10 cellular contexts compared by ENCODE assay signal in the genomic region with DNA sequence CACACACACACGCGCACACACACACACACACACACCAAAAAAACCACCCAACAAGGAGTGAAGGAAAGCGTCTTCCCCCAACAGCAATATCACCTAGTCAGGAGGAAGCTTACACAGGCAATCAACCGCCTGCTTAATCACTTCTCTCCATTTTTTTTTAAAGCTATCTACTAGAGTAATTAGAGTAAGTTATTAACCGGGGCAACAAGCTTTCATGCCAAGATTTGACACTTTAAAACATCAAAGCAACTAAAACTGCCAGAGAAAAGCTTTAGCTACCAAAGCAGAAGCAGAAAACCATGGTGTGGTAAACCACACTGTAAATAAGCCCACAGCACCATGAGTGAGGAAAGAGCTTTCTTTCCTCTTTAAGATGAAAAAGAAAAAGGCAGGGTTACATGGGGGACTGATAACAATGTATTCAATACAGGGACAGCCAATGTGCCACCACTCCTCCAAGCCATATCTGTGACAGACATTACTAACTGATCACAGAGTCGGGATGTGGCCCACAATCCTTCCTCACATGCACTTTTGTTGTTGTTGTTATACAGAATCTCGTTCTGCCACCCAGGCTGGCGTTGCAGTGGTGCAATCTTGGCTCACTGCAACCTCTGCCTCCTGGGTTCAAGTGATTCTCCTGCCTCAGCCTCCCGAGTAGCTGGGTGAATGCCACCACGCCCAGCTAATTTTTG.
DNase-seq lines count a peak whose midpoint lies in the region; ATAC-seq, FAIRE-seq and TF ChIP-seq lines count a peak whose summit lies in the region.
"Had no signal": no experiment of that assay in that cellular context is flagged by ENCODE, and none has a peak within 500 bp of the region (broad histone marks: within the 10 kb centered on the region; RNA-seq: fewer than 3 reads in every experiment).

No MANE protein-coding gene starts in this region.

- TF ChIP-seq CTCF in chondrocyte (IDR thresholded peaks at IDR 0.05) = no peak

- peak overlapping the region; percentile 13 for H3K27ac Mint-ChIP-seq in chondrocyte (ENCODE audit: unreplicated experiment)

- no peaks in the 10 kb centered on the region for H3K9me3 Mint-ChIP-seq in chondrocyte (ENCODE audit: low read depth)

- H3K4me3 Mint-ChIP-seq in chondrocyte (ENCODE audit: unreplicated experiment) = no peak overlapping the region

- peaks cover 27% of the 10 kb centered on the region for H3K4me1 Mint-ChIP-seq in chondrocyte (ENCODE audit: low read depth)

- H3K36me3 Mint-ChIP-seq in chondrocyte (ENCODE audit: low read depth) = no peaks in the 10 kb centered on the region

- DNase-seq in NCI-H1105 treated with DMSO at 0.1 percent for 48 hours (lab: John Stamatoyannopoulos, UW) (peak; percentile 62), NCI-H1105 (lab: John Stamatoyannopoulos, UW) (no peak), MV-4-11 (lab: John Stamatoyannopoulos, UW) (peak; percentile 94), chondrocyte (ENCODE audit: low spot score) (no peak), smooth muscle cell of the brain vasculature (ENCODE audit: low read depth, low spot score) (peak; percentile 4), T-helper 9 cell (no peak), GM12892 (ENCODE audit: insufficient read length) (no peak)
- DNase-seq: left cardiac atrium had no signal

- FAIRE-seq in GM12892 (lab: Jason Lieb, UNC) = no peak
- FAIRE-seq: A204.1 had no signal

- no peak for TF ChIP-seq POLR2A in GM12892 (IDR thresholded peaks at IDR 0.05; ENCODE audit: low read depth, low read length)

- no peaks in the 10 kb centered on the region for H3K27me3 Mint-ChIP-seq in chondrocyte (ENCODE audit: low read depth)

- no peak for ATAC-seq in HG02852 (IDR thresholded peaks at IDR 0.05; ENCODE audit: unreplicated experiment)
- ATAC-seq: left cardiac atrium had no signal

Comparison
In these comparisons a context has a peak if more than half of its experiments do, and no peak if none do; other contexts are left out.
1. DNase-seq: peak in NCI-H1105 treated with DMSO at 0.1 percent for 48 hours (single experiment), MV-4-11 (single experiment) and smooth muscle cell of the brain vasculature (single experiment); none in NCI-H1105 (single experiment), chondrocyte (single experiment), T-helper 9 cell (single experiment) and GM12892 (single experiment).